17 cellular contexts compared by ENCODE assay signal in the genomic region with DNA sequence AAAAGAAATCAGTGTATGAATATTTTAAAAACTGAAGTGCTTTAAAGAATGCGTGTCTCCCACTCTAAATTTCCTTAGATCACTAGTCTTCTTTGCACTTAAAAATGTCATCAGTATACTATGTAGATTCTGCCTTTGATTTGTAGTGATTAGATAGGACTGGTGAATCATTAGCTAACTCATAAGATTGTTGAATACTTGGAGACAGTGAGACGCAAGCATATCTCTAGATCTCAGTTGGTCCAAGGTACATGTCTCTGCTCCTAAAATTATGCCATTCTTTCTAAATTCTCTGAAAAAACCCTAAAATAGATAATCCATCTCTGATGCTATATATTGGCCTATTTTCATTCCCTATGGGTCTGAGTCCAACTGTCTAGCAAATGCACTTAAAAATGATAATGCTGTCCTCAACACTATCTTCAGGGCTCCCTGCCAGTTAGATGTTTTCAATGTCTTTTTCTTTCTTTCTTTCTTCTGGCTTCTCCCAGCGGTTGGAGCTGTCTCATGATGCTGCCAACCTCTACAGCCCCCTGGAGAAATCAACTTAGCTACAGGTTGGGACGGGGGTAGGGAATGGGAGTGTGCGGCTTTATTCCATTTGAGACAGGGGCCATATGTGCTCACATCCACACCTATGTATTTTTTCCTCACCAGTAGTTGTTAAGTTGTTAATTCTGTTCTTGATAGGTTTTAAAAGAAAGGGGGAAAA.
A peak's percentile ranks its signal among the peaks of the same experiment; 100 is the strongest.
DNase-seq lines count a peak whose midpoint lies in the region; ATAC-seq and TF ChIP-seq lines count a peak whose summit lies in the region.
"Had no signal": no experiment of that assay in that cellular context is flagged by ENCODE, and none has a peak within 500 bp of the region (broad histone marks: within the 10 kb centered on the region; RNA-seq: fewer than 3 reads in every experiment).

No MANE protein-coding gene starts in this region.

- H3K4me3 Mint-ChIP-seq in endodermal cell (peak overlapping the region; percentile 2), nephron progenitor cell (peak overlapping the region; percentile 65)
- no peak overlapping the region for H3K4me3 Mint-ChIP-seq in activated naive CD8-positive, alpha-beta T cell treated with anti-CD3 and anti-CD28 coated beads for 36 hours
- H3K4me3 Mint-ChIP-seq: activated CD4-positive, alpha-beta T cell treated with anti-CD3 and anti-CD28 coated beads for 36 hours had no signal

- H3K4me1 ChIP-seq in endodermal cell (ENCODE audit: control insufficient read depth, insufficient read depth, low read length), result peaks cover 27% of the 10 kb centered on the region
- H3K4me1 ChIP-seq: colonic mucosa had no signal

- H3K27me3 ChIP-seq in endodermal cell (ENCODE audit: control insufficient read depth, insufficient read depth, low read length, poor library complexity, severe bottlenecking), result no peaks in the 10 kb centered on the region
- H3K27me3 ChIP-seq: colonic mucosa, foreskin keratinocyte, left lung had no signal

- WGBS in endodermal cell (ENCODE audit: insufficient coverage in 1 of 2, insufficient read length in 1 of 2), 2 experiments, result 69% methylated on average over 3 of the region's 5 CpGs; no CpG with 5 or more reads in 1 of the 2 experiments

- H3K4me3 ChIP-seq in endodermal cell (ENCODE audit: low read length), result peak overlapping the region; percentile 39
- H3K4me3 ChIP-seq: colonic mucosa, left lung had no signal

- H3K27me3 Mint-ChIP-seq in endodermal cell (ENCODE audit: insufficient read depth) (no peaks in the 10 kb centered on the region), nephron progenitor cell (ENCODE audit: low read depth, poor library complexity) (no peaks in the 10 kb centered on the region)
- no peaks in the 10 kb centered on the region for H3K27me3 Mint-ChIP-seq in activated naive CD8-positive, alpha-beta T cell treated with anti-CD3 and anti-CD28 coated beads for 36 hours
- H3K27me3 Mint-ChIP-seq: activated CD4-positive, alpha-beta T cell treated with anti-CD3 and anti-CD28 coated beads for 36 hours had no signal

- H3K36me3 Mint-ChIP-seq in endodermal cell (ENCODE audit: low read depth) (no peaks in the 10 kb centered on the region), nephron progenitor cell (ENCODE audit: low read depth) (peaks cover 11% of the 10 kb centered on the region)
- no peaks in the 10 kb centered on the region for H3K36me3 Mint-ChIP-seq in activated naive CD8-positive, alpha-beta T cell treated with anti-CD3 and anti-CD28 coated beads for 36 hours

- DNase-seq in EL, result peak; percentile 52
- peak; percentile 12 for DNase-seq in LHCN-M2 (ENCODE audit: low read depth)
- DNase-seq in endodermal cell, result no peak
- no peak for DNase-seq in nephron progenitor cell
- DNase-seq in anterior cingulate cortex (lab: John Stamatoyannopoulos, UW), result no peak
- no peak for DNase-seq in erythroblast (lab: John Stamatoyannopoulos, UW)
- no peak for DNase-seq in activated naive CD8-positive, alpha-beta T cell treated with anti-CD3 and anti-CD28 coated beads for 36 hours
- DNase-seq: activated CD4-positive, alpha-beta T cell treated with anti-CD3 and anti-CD28 coated beads for 36 hours; activated effector memory CD4-positive, alpha-beta T cell treated with Interleukin-2 at 50 U/mL for 16 hours; amniotic stem cell; Kasumi-1; PC-3; stimulated activated CD8-positive, alpha-beta memory T cell treated with anti-CD3 and anti-CD28 coated beads, Interleukin-4, amount 100 ng/mL, for 48 hours had no signal

- H3K27ac Mint-ChIP-seq in endodermal cell (peak overlapping the region; percentile 73), nephron progenitor cell (peak overlapping the region; percentile 99)
- no peak overlapping the region for H3K27ac Mint-ChIP-seq in activated naive CD8-positive, alpha-beta T cell treated with anti-CD3 and anti-CD28 coated beads for 36 hours
- H3K27ac Mint-ChIP-seq: activated CD4-positive, alpha-beta T cell treated with anti-CD3 and anti-CD28 coated beads for 36 hours had no signal

- peak overlapping the region; percentile 97 for H3K27ac ChIP-seq in endodermal cell (ENCODE audit: low read depth, low read length)
- H3K27ac ChIP-seq: colonic mucosa, foreskin keratinocyte, left lung had no signal

- H3K9ac ChIP-seq in endodermal cell (ENCODE audit: extremely low read depth, low read length, poor library complexity, severe bottlenecking), result no peak overlapping the region

- H3K36me3 ChIP-seq in endodermal cell (ENCODE audit: control insufficient read depth, insufficient read depth, low read length), result no peaks in the 10 kb centered on the region
- H3K36me3 ChIP-seq: colonic mucosa, left lung had no signal

- ATAC-seq in GM18511 (IDR thresholded peaks at IDR 0.05; ENCODE audit: unreplicated experiment), result no peak
- ATAC-seq: activated CD4-positive, alpha-beta T cell treated with anti-CD3 and anti-CD28 coated beads for 36 hours; PC-3 had no signal

- TF ChIP-seq CTCF in endodermal cell (conservative IDR thresholded peaks at IDR 0.05) (no peak), nephron progenitor cell (IDR thresholded peaks at IDR 0.05) (no peak)

- H3K9me3 ChIP-seq in endodermal cell (ENCODE audit: control insufficient read depth, low read length), result no peaks in the 10 kb centered on the region
- H3K9me3 ChIP-seq: colonic mucosa, left lung had no signal

- TF ChIP-seq POLR2A in erythroblast (IDR thresholded peaks at IDR 0.05; ENCODE audit: low read length), result no peak

- H3K9me3 Mint-ChIP-seq in endodermal cell, result no peaks in the 10 kb centered on the region
- H3K9me3 Mint-ChIP-seq in nephron progenitor cell, result peaks cover 17% of the 10 kb centered on the region
- H3K9me3 Mint-ChIP-seq in activated naive CD8-positive, alpha-beta T cell treated with anti-CD3 and anti-CD28 coated beads for 36 hours, result no peaks in the 10 kb centered on the region

- H3K4me1 Mint-ChIP-seq in endodermal cell (peaks cover 51% of the 10 kb centered on the region), nephron progenitor cell (peaks cover 70% of the 10 kb centered on the region)
- no peaks in the 10 kb centered on the region for H3K4me1 Mint-ChIP-seq in activated naive CD8-positive, alpha-beta T cell treated with anti-CD3 and anti-CD28 coated beads for 36 hours
- H3K4me1 Mint-ChIP-seq: activated CD4-positive, alpha-beta T cell treated with anti-CD3 and anti-CD28 coated beads for 36 hours had no signal

Comparison
In these comparisons a context has a peak if more than half of its experiments do, and no peak if none do; other contexts are left out.
1. DNase-seq: peak in EL (single experiment) and LHCN-M2 (single experiment); none in endodermal cell (single experiment), nephron progenitor cell (single experiment), anterior cingulate cortex (0 of 58), erythroblast (0 of 2) and activated naive CD8-positive, alpha-beta T cell treated with anti-CD3 and anti-CD28 coated beads for 36 hours (single experiment).